Comparison of ENCODE assay signal across 20 cellular contexts in the genomic region with DNA sequence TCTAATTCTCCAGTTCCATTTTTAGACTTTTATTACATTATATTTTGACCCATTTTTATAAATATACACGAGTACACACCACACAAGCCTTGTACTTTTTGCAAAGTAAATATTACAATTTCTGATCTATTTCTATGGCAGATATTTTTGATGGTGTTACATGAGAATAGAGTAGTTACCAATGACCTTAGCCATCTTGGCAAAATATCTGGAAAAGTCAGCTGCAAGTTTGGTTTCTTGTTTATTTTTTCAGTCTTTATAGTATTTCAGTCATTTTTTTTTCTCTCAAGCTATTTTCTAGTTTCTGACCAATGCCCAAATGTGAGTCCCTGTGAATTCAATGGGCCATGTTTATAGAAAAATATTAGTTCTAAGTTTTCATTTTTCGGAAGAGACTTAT.
"Had no signal": no experiment of that assay in that cellular context is flagged by ENCODE, and none has a peak within 500 bp of the region (broad histone marks: within the 10 kb centered on the region; RNA-seq: fewer than 3 reads in every experiment).

No MANE protein-coding gene starts in this region.

- H3K9me3 ChIP-seq: SK-N-SH had no signal

- H3K4me2 ChIP-seq: SK-N-SH had no signal

- ATAC-seq: Panc1 had no signal

- FAIRE-seq: HTR-8/SVneo had no signal

- H3K27ac ChIP-seq: HL-60, RWPE1 had no signal

- DNase-seq: KBM-7, MV-4-11, NCI-H1048, NCI-H1105, NCI-H1417, NCI-H1436 treated with DMSO at 0.1 percent for 48 hours, NCI-H1694, NCI-H187 treated with DMSO at 0.1 percent for 48 hours, NCI-H2029 treated with DMSO at 0.1 percent for 48 hours, NCI-H2227 treated with DMSO at 0.1 percent for 48 hours, NCI-H510A, NCI-H524 treated with DMSO at 0.1 percent for 48 hours, NCI-H69, NCI-H774, SHP77, SK-N-SH had no signal

- H3K9me2 ChIP-seq: SK-N-SH had no signal
